Comparison of ENCODE assay signal across 1 cellular context in genomic region chr2:17805717-17806354, GRCh38.
TF ChIP-seq lines count a peak whose summit lies in the region.

No MANE protein-coding gene starts in this region.

TF ChIP-seq in H1, 55 proteins besides CTCF, POLR2A, EP300 and RAD21:
- no peak for TF ChIP-seq BACH1 (IDR thresholded peaks at IDR 0.05; ENCODE audit: low read length)
- TF ChIP-seq SP2 (IDR thresholded peaks at IDR 0.05; ENCODE audit: low read length), result no peak
- TF ChIP-seq ATF2 (IDR thresholded peaks at IDR 0.05; ENCODE audit: low read length), result no peak
- TF ChIP-seq CTBP2 (IDR thresholded peaks at IDR 0.05; ENCODE audit: borderline replicate concordance, insufficient read depth, insufficient read length, low read length), result no peak
- TF ChIP-seq FOSL1 (IDR thresholded peaks at IDR 0.05; ENCODE audit: insufficient read depth, low read depth, low read length), result no peak
- TF ChIP-seq KDM1A (IDR thresholded peaks at IDR 0.05; ENCODE audit: borderline replicate concordance, low read length), result no peak
- TF ChIP-seq NRF1 (IDR thresholded peaks at IDR 0.05; ENCODE audit: low read depth, low read length), result no peak
- TF ChIP-seq RNF2 (IDR thresholded peaks at IDR 0.05; ENCODE audit: borderline replicate concordance, low read depth, low read length, missing control alignments, poor library complexity, severe bottlenecking), result no peak
- TF ChIP-seq SP1 (IDR thresholded peaks at IDR 0.05; ENCODE audit: low read depth, low read length), result no peak
- TF ChIP-seq HDAC2 (IDR thresholded peaks at IDR 0.05; ENCODE audit: borderline replicate concordance in 1 of 2, low read depth in 2 of 2, low read length in 2 of 2), result no peak
- TF ChIP-seq PHF8 (conservative IDR thresholded peaks at IDR 0.05; ENCODE audit: low read depth, low read length), result no peak
- no peak for TF ChIP-seq USF2 (IDR thresholded peaks at IDR 0.05; ENCODE audit: low read length)
- TF ChIP-seq KDM4A (IDR thresholded peaks at IDR 0.05; ENCODE audit: low read depth, low read length, severe bottlenecking), result no peak
- no peak for TF ChIP-seq EZH2 (IDR thresholded peaks at IDR 0.05; ENCODE audit: low read depth, low read length, severe bottlenecking)
- no peak for TF ChIP-seq SUZ12 (IDR thresholded peaks at IDR 0.05; ENCODE audit: low read length)
- no peak for TF ChIP-seq KDM5A (IDR thresholded peaks at IDR 0.05; ENCODE audit: low read length)
